In genomic region chr12:57166971-57167371, GRCh38 we compare ENCODE assay signal across 11 cellular contexts. TPM values are rescaled to one million over a fixed set of nuclear protein-coding genes. Genes with fewer than 3 reads are reported as not detected.
A peak's percentile ranks its signal among the peaks of the same experiment; 100 is the strongest.
DNase-seq lines count a peak whose midpoint lies in the region; ATAC-seq and TF ChIP-seq lines count a peak whose summit lies in the region.
"Had no signal": no experiment of that assay in that cellular context is flagged by ENCODE, and none has a peak within 500 bp of the region (broad histone marks: within the 10 kb centered on the region; RNA-seq: fewer than 3 reads in every experiment).

No MANE protein-coding gene starts in this region.

- no peak overlapping the region for H3K4me3 Mint-ChIP-seq in chondrocyte (ENCODE audit: unreplicated experiment)
- no peak overlapping the region for H3K4me3 Mint-ChIP-seq in endodermal cell

- peaks cover 59% of the 10 kb centered on the region for H3K36me3 ChIP-seq in endodermal cell (ENCODE audit: control insufficient read depth, insufficient read depth, low read length)
- H3K36me3 ChIP-seq: ovary had no signal

- TF ChIP-seq CTCF in chondrocyte (IDR thresholded peaks at IDR 0.05) (no peak), endodermal cell (conservative IDR thresholded peaks at IDR 0.05) (no peak)

- 91 to 94% methylated on average over 9 to 10 of the region's 10 CpGs for whole genome bisulfite sequencing in endodermal cell (ENCODE audit: insufficient coverage in 1 of 2, insufficient read length in 1 of 2), 2 experiments

- H3K4me1 Mint-ChIP-seq in chondrocyte (ENCODE audit: low read depth) (peaks cover 28% of the 10 kb centered on the region), endodermal cell (no peaks in the 10 kb centered on the region)

- no peak overlapping the region for H3K27ac ChIP-seq in endodermal cell (ENCODE audit: low read depth, low read length)
- H3K27ac ChIP-seq: heart left ventricle, upper lobe of right lung had no signal

- H3K36me3 Mint-ChIP-seq in chondrocyte (ENCODE audit: low read depth): peaks cover 64% of the 10 kb centered on the region
- H3K36me3 Mint-ChIP-seq in endodermal cell (ENCODE audit: low read depth): peaks cover 55% of the 10 kb centered on the region

- peak; percentile 91 for DNase-seq in Daoy (ENCODE audit: low read depth)
- peak; percentile 87 for DNase-seq in RPMI7951 (ENCODE audit: low read depth)
- DNase-seq in chondrocyte (ENCODE audit: low spot score): no peak
- DNase-seq in stimulated activated CD4-positive, alpha-beta T cell treated with anti-CD3 and anti-CD28 coated beads, Interleukin-15, amount 100 ng/mL, for 48 hours (ENCODE audit: low read depth in 2 of 2): peak; percentile 41 to 47
- no peak for DNase-seq in DMS114 treated with DMSO at 0.1 percent for 48 hours (lab: John Stamatoyannopoulos, UW; ENCODE audit: unreplicated experiment)
- no peak for DNase-seq in Right ventricle myocardium superior
- DNase-seq in endodermal cell: no peak
- DNase-seq in islet precursor cell: no peak
- DNase-seq: heart left ventricle, upper lobe of right lung had no signal

- no peaks in the 10 kb centered on the region for H3K4me1 ChIP-seq in endodermal cell (ENCODE audit: control insufficient read depth, insufficient read depth, low read length)
- H3K4me1 ChIP-seq: upper lobe of right lung had no signal

- H3K4me3 ChIP-seq in endodermal cell (ENCODE audit: low read length): no peak overlapping the region
- H3K4me3 ChIP-seq: heart left ventricle, ovary, upper lobe of right lung had no signal

- H3K27ac Mint-ChIP-seq in chondrocyte (ENCODE audit: unreplicated experiment) (peak overlapping the region; percentile 74), endodermal cell (no peak overlapping the region)

- no peaks in the 10 kb centered on the region for H3K27me3 ChIP-seq in endodermal cell (ENCODE audit: control insufficient read depth, insufficient read depth, low read length, poor library complexity, severe bottlenecking)
- H3K27me3 ChIP-seq: heart left ventricle, ovary, upper lobe of right lung had no signal

- H3K9me3 Mint-ChIP-seq in chondrocyte (ENCODE audit: low read depth): no peaks in the 10 kb centered on the region
- H3K9me3 Mint-ChIP-seq in endodermal cell: no peaks in the 10 kb centered on the region

- ATAC-seq in Right ventricle myocardium superior (ENCODE audit: poor library complexity): no peak
- ATAC-seq: heart left ventricle, upper lobe of right lung had no signal

- H3K9ac ChIP-seq in endodermal cell (ENCODE audit: extremely low read depth, low read length, poor library complexity, severe bottlenecking): no peak overlapping the region

- H3K9me3 ChIP-seq in endodermal cell (ENCODE audit: control insufficient read depth, low read length): no peaks in the 10 kb centered on the region
- H3K9me3 ChIP-seq: heart left ventricle, ovary, upper lobe of right lung had no signal

- intact Hi-C loops in Right ventricle myocardium superior (cut with DNase I): no loop called here

- H3K27me3 Mint-ChIP-seq in chondrocyte (ENCODE audit: low read depth) (no peaks in the 10 kb centered on the region), endodermal cell (ENCODE audit: insufficient read depth) (no peaks in the 10 kb centered on the region)

RNA-seq across cellular contexts. Expression of gene LRP1-AS, which starts 19.6 kb away (rescaled TPM):
- not detected in 2 replicates for total RNA-seq in Daoy (2014; rRNA removed; shearing (Covaris generic))
- total RNA-seq in RPMI7951 (2014; rRNA removed; shearing (Covaris generic)): not detected in 2 replicates
- total RNA-seq in chondrocyte: not detected in 3 replicates
- total RNA-seq in Right ventricle myocardium superior: not detected
- total RNA-seq in endodermal cell: not detected
- not detected for polyA plus RNA-seq in endodermal cell (2013, experiment 1 of 2)
- polyA plus RNA-seq in endodermal cell (2013, experiment 2 of 2): not detected
- total RNA-seq: heart left ventricle, ovary, upper lobe of right lung had no signal
- polyA plus RNA-seq: heart left ventricle, ovary had no signal

RNA-seq across cellular contexts. Expression of gene LRP1, which starts 38.7 kb away (rescaled TPM):
- 2.8 and 3.9 TPM in 2 replicates for total RNA-seq in Daoy (2014; rRNA removed; shearing (Covaris generic))
- total RNA-seq in RPMI7951 (2014; rRNA removed; shearing (Covaris generic)): 28.8 and 31.6 TPM in 2 replicates
- 448 to 583 TPM (median 463 TPM) in 3 replicates for total RNA-seq in chondrocyte
- total RNA-seq in Right ventricle myocardium superior: 121 TPM
- 10 to 100 TPM; 74.5 to 87.7 TPM for total RNA-seq in endodermal cell
- 42.2 TPM for polyA plus RNA-seq in endodermal cell (2013, experiment 1 of 2)
- polyA plus RNA-seq in endodermal cell (2013, experiment 2 of 2): 43.6 TPM

RNA-seq across cellular contexts. Expression of gene NXPH4, which starts 49.6 kb away (rescaled TPM):
- 0.33 and 1.7 TPM in 2 replicates for total RNA-seq in Daoy (2014; rRNA removed; shearing (Covaris generic))
- 1.7 and 4.1 TPM in 2 replicates for total RNA-seq in RPMI7951 (2014; rRNA removed; shearing (Covaris generic))
- total RNA-seq in chondrocyte (75.4 to 85.4 TPM (median 82.8 TPM) in 3 replicates), Right ventricle myocardium superior (0.70 TPM), endodermal cell (1 to 10 TPM in 1 of 2 donors, under 1 TPM in 1; 0.31 to 1.1 TPM)
- polyA plus RNA-seq in endodermal cell (2013, experiment 1 of 2): 7.8 TPM
- 6.4 TPM for polyA plus RNA-seq in endodermal cell (2013, experiment 2 of 2)
- total RNA-seq: upper lobe of right lung had no signal

RNA-seq across cellular contexts. Expression of gene STAT6, which starts 55.8 kb away (rescaled TPM):
- total RNA-seq in Daoy (2014; rRNA removed; shearing (Covaris generic)): 39.1 and 44.4 TPM in 2 replicates
- total RNA-seq in RPMI7951 (2014; rRNA removed; shearing (Covaris generic)): 29.4 and 33.0 TPM in 2 replicates
- total RNA-seq in chondrocyte (89.4 to 101 TPM (median 94.2 TPM) in 3 replicates), Right ventricle myocardium superior (49.5 TPM), endodermal cell (100 to 1,000 TPM in 1 of 2 donors, 10 to 100 TPM in 1; 60.2 to 102 TPM)
- polyA plus RNA-seq in endodermal cell (2013, experiment 1 of 2): 37.7 TPM
- polyA plus RNA-seq in endodermal cell (2013, experiment 2 of 2): 30.1 TPM

Comparison
In these comparisons a context has a peak if more than half of its experiments do, and no peak if none do; other contexts are left out.
1. DNase-seq: peak in Daoy (single experiment), RPMI7951 (single experiment) and stimulated activated CD4-positive, alpha-beta T cell treated with anti-CD3 and anti-CD28 coated beads, Interleukin-15, amount 100 ng/mL, for 48 hours (2 of 2); none in chondrocyte (single experiment), DMS114 treated with DMSO at 0.1 percent for 48 hours (single experiment), Right ventricle myocardium superior (single experiment), endodermal cell (single experiment) and islet precursor cell (single experiment).
2. RNA of gene NXPH4, which starts 49.6 kb away (total RNA-seq): 75.4 to 85.4 TPM in chondrocyte; 1.7 to 4.1 TPM in RPMI7951, 0.33 to 1.7 TPM in Daoy, 0.31 to 1.1 TPM in endodermal cell and 0.70 TPM in Right ventricle myocardium superior (single experiment); every median in the first group is over 10 times any median in the second.